In the genomic region with DNA sequence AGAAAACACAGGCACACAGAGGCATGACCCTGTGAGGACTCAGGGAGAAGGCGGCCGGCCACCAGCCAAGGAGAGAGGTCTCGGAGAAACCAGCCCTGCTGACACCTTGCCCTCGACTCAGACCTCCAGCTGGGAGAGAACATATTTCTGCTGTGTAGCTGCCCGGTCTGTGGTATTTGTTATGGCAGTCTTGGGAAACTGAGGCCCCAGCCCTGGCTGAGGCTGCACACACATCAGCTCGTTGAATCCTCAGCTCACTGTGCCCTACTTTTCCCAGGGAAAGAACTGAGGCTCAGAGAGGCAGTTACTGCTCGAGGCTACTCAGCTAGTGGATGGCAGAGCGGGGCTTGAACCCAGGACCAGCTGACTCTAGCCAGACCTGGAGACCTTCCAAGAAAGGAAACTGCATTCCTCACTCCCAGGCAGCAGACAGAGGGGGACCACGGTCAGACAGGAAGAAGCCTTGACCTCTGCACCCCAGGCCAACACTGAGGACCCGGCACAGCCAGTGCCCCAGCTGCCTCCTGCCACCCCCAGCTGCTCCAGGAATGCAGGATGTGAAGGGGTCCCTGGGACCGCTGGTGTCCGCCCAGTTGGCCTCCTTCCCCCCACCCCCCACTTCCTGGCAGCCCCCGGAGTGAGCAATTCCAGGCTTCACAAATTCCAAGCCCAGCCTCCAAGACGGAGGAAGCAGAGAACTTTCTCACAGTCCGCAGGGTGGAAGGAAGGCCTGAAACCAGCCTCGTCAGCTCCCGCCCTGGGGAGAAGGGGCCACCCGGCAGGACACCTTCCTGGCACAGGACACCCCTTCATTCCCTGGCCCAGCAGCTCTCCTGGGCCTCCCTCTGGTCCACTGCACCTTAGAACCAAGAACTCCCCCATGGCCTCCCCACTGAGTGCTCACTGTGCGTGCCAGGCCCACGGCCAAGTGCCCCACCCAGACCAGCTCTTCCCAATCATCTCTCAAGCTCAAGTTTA, we compare ENCODE assay signal across 10 cellular contexts.
DNase-seq lines count a peak whose midpoint lies in the region; ATAC-seq lines count a peak whose summit lies in the region.
"Had no signal": no experiment of that assay in that cellular context is flagged by ENCODE, and none has a peak within 500 bp of the region (broad histone marks: within the 10 kb centered on the region; RNA-seq: fewer than 3 reads in every experiment).

No MANE protein-coding gene starts in this region.

- peaks cover 7% of the 10 kb centered on the region for H3K4me1 Mint-ChIP-seq in stimulated activated effector memory CD8-positive, alpha-beta T cell treated with anti-CD3 and anti-CD28 coated beads, Interleukin-12 subunit alpha, Interleukin-12 subunit beta, amount 100 ng/mL, for 72 hours

- H3K4me3 Mint-ChIP-seq in stimulated activated effector memory CD8-positive, alpha-beta T cell treated with anti-CD3 and anti-CD28 coated beads, Interleukin-12 subunit alpha, Interleukin-12 subunit beta, amount 100 ng/mL, for 72 hours, result no peak overlapping the region

- intact Hi-C loops in left colon (cut with DNase I, micrococcal nuclease), result no loop called here

- ATAC-seq in left colon (peak; percentile 17), HG03571 (IDR thresholded peaks at IDR 0.05; ENCODE audit: unreplicated experiment) (no peak)
- ATAC-seq in stimulated activated effector memory CD8-positive, alpha-beta T cell treated with anti-CD3 and anti-CD28 coated beads, Interleukin-12 subunit alpha, Interleukin-12 subunit beta, amount 100 ng/mL, for 72 hours, result no peak

- H3K27ac ChIP-seq in cingulate gyrus (ENCODE audit: low read depth, low read length), result peak overlapping the region; percentile 67
- H3K27ac ChIP-seq: neutrophil had no signal

- peak overlapping the region; percentile 43 for H3K27ac Mint-ChIP-seq in stimulated activated effector memory CD8-positive, alpha-beta T cell treated with anti-CD3 and anti-CD28 coated beads, Interleukin-12 subunit alpha, Interleukin-12 subunit beta, amount 100 ng/mL, for 72 hours

- DNase-seq in HS-27A (ENCODE audit: low read depth), result peak; percentile 66
- DNase-seq in left colon, result peak in 1 of 2 donors; percentile 22
- DNase-seq in stimulated activated effector memory CD8-positive, alpha-beta T cell treated with anti-CD3 and anti-CD28 coated beads, Interleukin-12 subunit alpha, Interleukin-12 subunit beta, amount 100 ng/mL, for 72 hours (ENCODE audit: low spot score in 2 of 2), result no peak
- no peak for DNase-seq in activated naive CD4-positive, alpha-beta T cell treated with anti-CD3 and anti-CD28 coated beads, Interleukin-2, amount 50 U/mL, for 16 hours
- DNase-seq in GDM1 (lab: John Stamatoyannopoulos, UW), result no peak
- no peak for DNase-seq in SKM-1 treated with dmso at 0.1 percent for 144 hours (lab: John Stamatoyannopoulos, UW; ENCODE audit: unreplicated experiment)
- DNase-seq: NCI-H510A had no signal

- peaks cover 86% of the 10 kb centered on the region for H3K36me3 Mint-ChIP-seq in stimulated activated effector memory CD8-positive, alpha-beta T cell treated with anti-CD3 and anti-CD28 coated beads, Interleukin-12 subunit alpha, Interleukin-12 subunit beta, amount 100 ng/mL, for 72 hours

- peaks cover 5% of the 10 kb centered on the region for H3K9me3 Mint-ChIP-seq in stimulated activated effector memory CD8-positive, alpha-beta T cell treated with anti-CD3 and anti-CD28 coated beads, Interleukin-12 subunit alpha, Interleukin-12 subunit beta, amount 100 ng/mL, for 72 hours
